Comparison of ENCODE assay signal across 1 cellular context in genomic region chr3:81531846-81532245, GRCh38.
TF ChIP-seq lines count a peak whose summit lies in the region.

No MANE protein-coding gene starts in this region.

TF ChIP-seq in GM12878, 131 proteins besides CTCF, POLR2A, EP300 and RAD21 (continued from another document):
- TF ChIP-seq HDAC6 (IDR thresholded peaks at IDR 0.05; ENCODE audit: unreplicated experiment) (no peak), SMARCA5 (IDR thresholded peaks at IDR 0.05) (no peak), CHD4 (IDR thresholded peaks at IDR 0.05) (no peak), EED (IDR thresholded peaks at IDR 0.05; ENCODE audit: low read depth) (no peak), POLR2AphosphoS5 (IDR thresholded peaks at IDR 0.05; ENCODE audit: low read length) (no peak)
